In genomic region chr12:49389092-49389703, GRCh38 we compare ENCODE assay signal across 9 cellular contexts. TPM values are rescaled to one million over a fixed set of nuclear protein-coding genes. Genes with fewer than 3 reads are reported as not detected.
DNase-seq lines count a peak whose midpoint lies in the region; ATAC-seq and TF ChIP-seq lines count a peak whose summit lies in the region.
"Had no signal": no experiment of that assay in that cellular context is flagged by ENCODE, and none has a peak within 500 bp of the region (broad histone marks: within the 10 kb centered on the region; RNA-seq: fewer than 3 reads in every experiment).

No MANE protein-coding gene starts in this region.

- DNase-seq in GM13976 (ENCODE audit: low spot score) (no peak), fibroblast of villous mesenchyme (ENCODE audit: low read depth) (peak; percentile 21), NCI-H1048 (lab: John Stamatoyannopoulos, UW) (no peak), AG08395 (ENCODE audit: low spot score) (no peak)
- peak; percentile 81 for DNase-seq in activated CD8-positive, alpha-beta T cell treated with anti-CD3 and anti-CD28 coated beads for 36 hours
- peak; percentile 39 to 55 for DNase-seq in stimulated activated CD4-positive, alpha-beta T cell treated with anti-CD3 and anti-CD28 coated beads, Interleukin-1b, Interleukin-23, amount 100 ng/mL, for 4 hours (ENCODE audit: low read depth in 2 of 2)

- in situ Hi-C loops in GM13976 (cut with MboI; ENCODE audit: low sequenced_read_pairs, unreplicated experiment): no loop called here

- peak; percentile 22 for TF ChIP-seq CTCF in GM13976 (IDR thresholded peaks at IDR 0.05; ENCODE audit: borderline replicate concordance, control extremely low read depth, extremely low read depth, insufficient read depth, missing control alignments)
- TF ChIP-seq CTCF in activated CD8-positive, alpha-beta T cell treated with anti-CD3 and anti-CD28 coated beads for 36 hours (IDR thresholded peaks at IDR 0.05): peak; percentile 58
- peak; percentile 21 for TF ChIP-seq CTCF in fibroblast of villous mesenchyme (IDR thresholded peaks at IDR 0.05; ENCODE audit: insufficient read depth, low read depth, low read length)

- intact Hi-C loops in activated CD8-positive, alpha-beta T cell treated with anti-CD3 and anti-CD28 coated beads for 36 hours (cut with micrococcal nuclease): no loop called here

- H3K4me3 ChIP-seq in fibroblast of villous mesenchyme (ENCODE audit: low read depth, low read length): no peak overlapping the region

- POLR2A ChIA-PET in activated CD8-positive, alpha-beta T cell treated with anti-CD3 and anti-CD28 coated beads for 36 hours (lab: Charles Lee): no interaction called here

- H3K27ac Mint-ChIP-seq in activated CD8-positive, alpha-beta T cell treated with anti-CD3 and anti-CD28 coated beads for 36 hours: no peak overlapping the region

- no peak overlapping the region for H3K4me3 Mint-ChIP-seq in activated CD8-positive, alpha-beta T cell treated with anti-CD3 and anti-CD28 coated beads for 36 hours

- no peaks in the 10 kb centered on the region for H3K27me3 Mint-ChIP-seq in activated CD8-positive, alpha-beta T cell treated with anti-CD3 and anti-CD28 coated beads for 36 hours

- H3K4me1 Mint-ChIP-seq in activated CD8-positive, alpha-beta T cell treated with anti-CD3 and anti-CD28 coated beads for 36 hours (ENCODE audit: low read depth): peaks cover 4% of the 10 kb centered on the region

- ATAC-seq in activated CD8-positive, alpha-beta T cell treated with anti-CD3 and anti-CD28 coated beads for 36 hours: peak; percentile 98
- no peak for ATAC-seq in GM21515 (IDR thresholded peaks at IDR 0.05; ENCODE audit: unreplicated experiment)
- no peak for ATAC-seq in HG03097 (IDR thresholded peaks at IDR 0.05; ENCODE audit: low FRiP score, unreplicated experiment)

- no peaks in the 10 kb centered on the region for H3K36me3 Mint-ChIP-seq in activated CD8-positive, alpha-beta T cell treated with anti-CD3 and anti-CD28 coated beads for 36 hours (ENCODE audit: low read depth)

- CTCF ChIA-PET in activated CD8-positive, alpha-beta T cell treated with anti-CD3 and anti-CD28 coated beads for 36 hours (lab: Charles Lee): interaction anchor here (1.0 to 2.8 kb wide), 12 partner anchors 10 to 124 kb away, joined by 3 to 16 read pairs (median 4); partner anchors contain the start of gene SPATS2

- H3K9me3 Mint-ChIP-seq in activated CD8-positive, alpha-beta T cell treated with anti-CD3 and anti-CD28 coated beads for 36 hours: no peaks in the 10 kb centered on the region

RNA-seq across cellular contexts. Expression of gene SPATS2, which starts 21.9 kb away (rescaled TPM):
- 10 to 100 TPM in 1 of 2 experiments, 1 to 10 TPM in 1; 9.2 to 10.8 TPM for total RNA-seq in activated CD8-positive, alpha-beta T cell treated with anti-CD3 and anti-CD28 coated beads for 36 hours
- total RNA-seq in fibroblast of villous mesenchyme: 30.6 and 32.4 TPM in 2 replicates

RNA-seq across cellular contexts. Expression of gene DNAJC22, which starts 42.5 kb away (rescaled TPM):
- total RNA-seq in activated CD8-positive, alpha-beta T cell treated with anti-CD3 and anti-CD28 coated beads for 36 hours: under 1 TPM in 1 of 2 experiments, not detected in 1; 0.14 TPM
- total RNA-seq in fibroblast of villous mesenchyme: 1.7 and 2.6 TPM in 2 replicates

RNA-seq across cellular contexts. Expression of gene C1QL4, which starts 52.2 kb away (rescaled TPM):
- not detected for total RNA-seq in activated CD8-positive, alpha-beta T cell treated with anti-CD3 and anti-CD28 coated beads for 36 hours
- under 0.01 TPM in 1 of 2 replicates, not detected in the other for total RNA-seq in fibroblast of villous mesenchyme
- total RNA-seq: kidney epithelial cell had no signal

Comparison
In these comparisons a context has a peak if more than half of its experiments do, and no peak if none do; other contexts are left out.
1. DNase-seq: peak in activated CD8-positive, alpha-beta T cell treated with anti-CD3 and anti-CD28 coated beads for 36 hours (single experiment), fibroblast of villous mesenchyme (single experiment) and stimulated activated CD4-positive, alpha-beta T cell treated with anti-CD3 and anti-CD28 coated beads, Interleukin-1b, Interleukin-23, amount 100 ng/mL, for 4 hours (2 of 2); none in GM13976 (single experiment), NCI-H1048 (single experiment) and AG08395 (single experiment).
2. Peak in every context shown above with its lines, with median percentiles within 50 percentile points of each other: CTCF ChIP-seq.